ENCODE assay signal across 2 cellular contexts in genomic region chr12:20783796-20784357, GRCh38. TPM values are rescaled to one million over a fixed set of nuclear protein-coding genes. Genes with fewer than 3 reads are reported as not detected.
"Had no signal": no experiment of that assay in that cellular context is flagged by ENCODE, and none has a peak within 500 bp of the region (broad histone marks: within the 10 kb centered on the region; RNA-seq: fewer than 3 reads in every experiment).

No MANE protein-coding gene starts in this region.

RNA-seq across cellular contexts. Expression of gene SLCO1B3, which starts 26.6 kb away (rescaled TPM):
- total RNA-seq: G401, GM12878 had no signal
